In genomic region chr2:212922701-212923100, GRCh38 we compare ENCODE assay signal across 16 cellular contexts.
"Had no signal": no experiment of that assay in that cellular context is flagged by ENCODE, and none has a peak within 500 bp of the region (broad histone marks: within the 10 kb centered on the region; RNA-seq: fewer than 3 reads in every experiment).

No MANE protein-coding gene starts in this region.

- DNase-seq: effector memory CD8-positive, alpha-beta T cell; erythroblast; gastrocnemius medialis; heart right ventricle; hypothalamus; islet precursor cell; mucosa of descending colon; naive thymus-derived CD8-positive, alpha-beta T cell; posterior cingulate gyrus; small intestine; stimulated activated CD4-positive, alpha-beta T cell treated with anti-CD3 and anti-CD28 coated beads, Interleukin-12 subunit alpha, Interleukin-12 subunit beta, amount 100 ng/mL, for 4 hours; stimulated activated naive CD4-positive, alpha-beta T cell; stomach; substantia nigra had no signal

- H3K27me3 ChIP-seq: gastrocnemius medialis, heart right ventricle, neutrophil, stomach had no signal

- H3K9me3 ChIP-seq: gastrocnemius medialis, mucosa of descending colon, neutrophil, thoracic aorta had no signal

- ATAC-seq: effector memory CD8-positive, alpha-beta T cell; gastrocnemius medialis; heart right ventricle; mucosa of descending colon; naive thymus-derived CD8-positive, alpha-beta T cell had no signal

- H3K36me3 ChIP-seq: gastrocnemius medialis, heart right ventricle, neutrophil, stomach, thoracic aorta had no signal

- H3K4me3 ChIP-seq: gastrocnemius medialis, heart right ventricle, mucosa of descending colon, stomach, thoracic aorta had no signal

- H3K27ac ChIP-seq: gastrocnemius medialis, heart right ventricle, neutrophil, stomach, thoracic aorta had no signal

- H3K4me1 ChIP-seq: gastrocnemius medialis, stomach had no signal
